8 cellular contexts compared by ENCODE assay signal in the genomic region with DNA sequence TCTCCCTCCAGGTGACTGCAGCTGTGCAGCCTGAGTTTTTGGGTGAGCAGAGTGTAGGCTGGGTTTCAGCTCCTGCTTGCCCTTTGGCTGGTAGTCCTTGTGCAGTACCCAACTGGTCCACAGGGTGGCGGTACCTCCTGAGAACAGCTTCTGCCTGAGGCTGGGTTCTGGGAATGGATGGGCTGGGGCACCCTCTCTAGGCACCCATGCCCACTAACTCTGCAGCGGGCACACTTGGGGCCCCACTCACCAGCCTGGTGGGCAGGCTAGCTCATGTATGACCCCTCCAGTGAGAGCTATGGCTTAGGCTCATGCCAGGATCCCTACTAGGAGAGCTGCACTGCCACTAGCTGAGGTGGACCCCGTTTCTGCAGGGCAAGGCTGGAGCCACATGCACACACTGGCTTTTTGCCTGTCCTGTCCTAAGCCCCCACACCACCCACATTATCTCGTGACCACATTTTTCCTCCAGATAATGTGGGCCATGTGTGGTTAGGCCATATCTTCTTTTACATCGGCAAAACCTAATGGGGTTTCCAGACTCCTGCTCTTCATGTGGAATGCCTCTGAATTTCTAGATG. TPM values are rescaled to one million over a fixed set of nuclear protein-coding genes. Genes with fewer than 3 reads are reported as not detected.
DNase-seq lines count a peak whose midpoint lies in the region; ATAC-seq and TF ChIP-seq lines count a peak whose summit lies in the region.

No MANE protein-coding gene starts in this region.

- intact Hi-C loops in activated naive CD4-positive, alpha-beta T cell treated with anti-CD3 and anti-CD28 coated beads for 36 hours (cut with micrococcal nuclease) = loop anchor here (1.0 kb wide), 1 partner anchor 94 kb away; no protein-coding TSS in a partner anchor
- intact Hi-C loops in cardiac septum (cut with DNase I) = loop anchor here (5.0 kb wide), 2 partner anchors 47 to 342 kb away; a partner anchor contains a TSS

- H3K27me3 Mint-ChIP-seq in activated naive CD4-positive, alpha-beta T cell treated with anti-CD3 and anti-CD28 coated beads for 36 hours (ENCODE audit: low read depth) = no peaks in the 10 kb centered on the region

- peak; percentile 95 for TF ChIP-seq CTCF in BJ (IDR thresholded peaks at IDR 0.05; ENCODE audit: insufficient read depth, low read depth, low read length)

- no peaks in the 10 kb centered on the region for H3K36me3 ChIP-seq in BJ (ENCODE audit: control insufficient read depth, insufficient read depth, low read length)

- CTCF ChIA-PET in BJ (lab: Yijun Ruan, JAX) = interaction anchor here (0.6 to 11.8 kb wide), 48 partner anchors 13 to 395 kb away, joined by 3 to 288 read pairs (median 4); a partner anchor contains a TSS
- CTCF ChIA-PET in activated naive CD4-positive, alpha-beta T cell treated with anti-CD3 and anti-CD28 coated beads for 36 hours (lab: Charles Lee) = interaction anchor here (0.5 to 13.1 kb wide), 63 partner anchors 10 to 809 kb away, joined by 3 to 283 read pairs (median 5); a partner anchor contains a TSS

- no peak overlapping the region for H3K4me3 Mint-ChIP-seq in activated naive CD4-positive, alpha-beta T cell treated with anti-CD3 and anti-CD28 coated beads for 36 hours

- no peaks in the 10 kb centered on the region for H3K27me3 ChIP-seq in BJ (ENCODE audit: control insufficient read depth, insufficient read depth, low read length)

- no peak for DNase-seq in BJ (ENCODE audit: low read depth)
- DNase-seq in LoVo (ENCODE audit: low spot score) = peak; percentile 69
- peak; percentile 96 for DNase-seq in activated naive CD4-positive, alpha-beta T cell treated with anti-CD3 and anti-CD28 coated beads for 36 hours
- DNase-seq in cardiac septum (ENCODE audit: low spot score) = peak; percentile 92
- DNase-seq in retina = peak; percentile 77

- no peaks in the 10 kb centered on the region for H3K36me3 Mint-ChIP-seq in activated naive CD4-positive, alpha-beta T cell treated with anti-CD3 and anti-CD28 coated beads for 36 hours (ENCODE audit: low read depth)

- ATAC-seq in GM19397 (IDR thresholded peaks at IDR 0.05; ENCODE audit: unreplicated experiment) (peak; percentile 52), SK-N-SH treated with all-trans-retinoic acid at 6 μM for 48 hours (peak; percentile 79), HG03565 (IDR thresholded peaks at IDR 0.05; ENCODE audit: unreplicated experiment) (no peak)

- POLR2A ChIA-PET in BJ (lab: Charles Lee) = interaction anchor here (0.5 to 1.4 kb wide), 3 partner anchors 83 to 129 kb away, joined by 4 to 6 read pairs (median 5); a partner anchor contains a TSS

- no peaks in the 10 kb centered on the region for H3K9me3 Mint-ChIP-seq in activated naive CD4-positive, alpha-beta T cell treated with anti-CD3 and anti-CD28 coated beads for 36 hours

- H3K27ac Mint-ChIP-seq in activated naive CD4-positive, alpha-beta T cell treated with anti-CD3 and anti-CD28 coated beads for 36 hours = no peak overlapping the region

- H3K4me1 Mint-ChIP-seq in activated naive CD4-positive, alpha-beta T cell treated with anti-CD3 and anti-CD28 coated beads for 36 hours (ENCODE audit: low read depth) = peaks cover 7% of the 10 kb centered on the region

- H3K4me3 ChIP-seq in BJ (ENCODE audit: low read depth, low read length) = no peak overlapping the region

TF ChIP-seq in SK-N-SH treated with all-trans-retinoic acid at 6 μM for 48 hours, 23 proteins besides CTCF, POLR2A, EP300 and RAD21:
- TF ChIP-seq, protein P1, sequence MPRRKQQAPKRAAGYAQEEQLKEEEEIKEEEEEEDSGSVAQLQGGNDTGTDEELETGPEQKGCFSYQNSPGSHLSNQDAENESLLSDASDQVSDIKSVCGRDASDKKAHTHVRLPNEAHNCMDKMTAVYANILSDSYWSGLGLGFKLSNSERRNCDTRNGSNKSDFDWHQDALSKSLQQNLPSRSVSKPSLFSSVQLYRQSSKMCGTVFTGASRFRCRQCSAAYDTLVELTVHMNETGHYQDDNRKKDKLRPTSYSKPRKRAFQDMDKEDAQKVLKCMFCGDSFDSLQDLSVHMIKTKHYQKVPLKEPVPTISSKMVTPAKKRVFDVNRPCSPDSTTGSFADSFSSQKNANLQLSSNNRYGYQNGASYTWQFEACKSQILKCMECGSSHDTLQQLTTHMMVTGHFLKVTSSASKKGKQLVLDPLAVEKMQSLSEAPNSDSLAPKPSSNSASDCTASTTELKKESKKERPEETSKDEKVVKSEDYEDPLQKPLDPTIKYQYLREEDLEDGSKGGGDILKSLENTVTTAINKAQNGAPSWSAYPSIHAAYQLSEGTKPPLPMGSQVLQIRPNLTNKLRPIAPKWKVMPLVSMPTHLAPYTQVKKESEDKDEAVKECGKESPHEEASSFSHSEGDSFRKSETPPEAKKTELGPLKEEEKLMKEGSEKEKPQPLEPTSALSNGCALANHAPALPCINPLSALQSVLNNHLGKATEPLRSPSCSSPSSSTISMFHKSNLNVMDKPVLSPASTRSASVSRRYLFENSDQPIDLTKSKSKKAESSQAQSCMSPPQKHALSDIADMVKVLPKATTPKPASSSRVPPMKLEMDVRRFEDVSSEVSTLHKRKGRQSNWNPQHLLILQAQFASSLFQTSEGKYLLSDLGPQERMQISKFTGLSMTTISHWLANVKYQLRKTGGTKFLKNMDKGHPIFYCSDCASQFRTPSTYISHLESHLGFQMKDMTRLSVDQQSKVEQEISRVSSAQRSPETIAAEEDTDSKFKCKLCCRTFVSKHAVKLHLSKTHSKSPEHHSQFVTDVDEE (CRISPR knock-in tag; IDR thresholded peaks at IDR 0.05) = peak; percentile 78
- peak; percentile 94 for TF ChIP-seq TCF4 (CRISPR knock-in tag; IDR thresholded peaks at IDR 0.05; ENCODE audit: borderline replicate concordance)
- TF ChIP-seq CSDC2 (CRISPR knock-in tag; IDR thresholded peaks at IDR 0.05) = no peak
- no peak for TF ChIP-seq ZNF70 (CRISPR knock-in tag; IDR thresholded peaks at IDR 0.05)
- TF ChIP-seq, protein P2, sequence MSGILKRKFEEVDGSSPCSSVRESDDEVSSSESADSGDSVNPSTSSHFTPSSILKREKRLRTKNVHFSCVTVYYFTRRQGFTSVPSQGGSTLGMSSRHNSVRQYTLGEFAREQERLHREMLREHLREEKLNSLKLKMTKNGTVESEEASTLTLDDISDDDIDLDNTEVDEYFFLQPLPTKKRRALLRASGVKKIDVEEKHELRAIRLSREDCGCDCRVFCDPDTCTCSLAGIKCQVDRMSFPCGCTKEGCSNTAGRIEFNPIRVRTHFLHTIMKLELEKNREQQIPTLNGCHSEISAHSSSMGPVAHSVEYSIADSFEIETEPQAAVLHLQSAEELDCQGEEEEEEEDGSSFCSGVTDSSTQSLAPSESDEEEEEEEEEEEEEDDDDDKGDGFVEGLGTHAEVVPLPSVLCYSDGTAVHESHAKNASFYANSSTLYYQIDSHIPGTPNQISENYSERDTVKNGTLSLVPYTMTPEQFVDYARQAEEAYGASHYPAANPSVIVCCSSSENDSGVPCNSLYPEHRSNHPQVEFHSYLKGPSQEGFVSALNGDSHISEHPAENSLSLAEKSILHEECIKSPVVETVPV (CRISPR knock-in tag; IDR thresholded peaks at IDR 0.05) = 0 out of 2 replicates have a peak, but pooled peaks have one; percentile 49
TF ChIP-seq in SK-N-SH treated with all-trans-retinoic acid at 6 μM for 48 hours: peak in this region for 3.

RNA-seq across cellular contexts. Expression of a gene that starts 15.5 kb away (rescaled TPM):
- polyA plus RNA-seq in BJ (2011; rRNA removed) = 28.4 and 28.5 TPM in 2 replicates
- 13.6 and 14.1 TPM in 2 replicates for polyA minus RNA-seq in BJ (2011; rRNA and poly(A)+ RNA removed)
- 1 to 10 TPM; 8.8 to 9.9 TPM for total RNA-seq in activated naive CD4-positive, alpha-beta T cell treated with anti-CD3 and anti-CD28 coated beads for 36 hours
- 33.0 TPM for total RNA-seq in cardiac septum

RNA-seq across cellular contexts. Expression of a gene that starts 20.7 kb away (rescaled TPM):
- 43.1 and 86.9 TPM in 2 replicates for polyA plus RNA-seq in BJ (2011; rRNA removed)
- polyA minus RNA-seq in BJ (2011; rRNA and poly(A)+ RNA removed) = 65.6 and 102 TPM in 2 replicates
- total RNA-seq in activated naive CD4-positive, alpha-beta T cell treated with anti-CD3 and anti-CD28 coated beads for 36 hours = 10 to 100 TPM; 41.3 to 56.9 TPM
- 16.7 TPM for total RNA-seq in cardiac septum

RNA-seq across cellular contexts. Expression of a gene that starts 21.0 kb away (rescaled TPM):
- polyA plus RNA-seq in BJ (2011; rRNA removed) = 0.09 and 0.15 TPM in 2 replicates
- polyA minus RNA-seq in BJ (2011; rRNA and poly(A)+ RNA removed) = not detected in 2 replicates
- total RNA-seq in activated naive CD4-positive, alpha-beta T cell treated with anti-CD3 and anti-CD28 coated beads for 36 hours = under 1 TPM; 0.22 to 0.50 TPM
- total RNA-seq in cardiac septum = not detected

RNA-seq across cellular contexts. Expression of a gene that starts 27.5 kb away (rescaled TPM):
- 49.0 and 62.3 TPM in 2 replicates for polyA plus RNA-seq in BJ (2011; rRNA removed)
- 16.3 and 26.2 TPM in 2 replicates for polyA minus RNA-seq in BJ (2011; rRNA and poly(A)+ RNA removed)
- total RNA-seq in activated naive CD4-positive, alpha-beta T cell treated with anti-CD3 and anti-CD28 coated beads for 36 hours = 10 to 100 TPM; 14.2 to 14.3 TPM
- 43.5 TPM for total RNA-seq in cardiac septum

RNA-seq across cellular contexts. Expression of a gene that starts 47.2 kb away (rescaled TPM):
- 0.47 and 1.0 TPM in 2 replicates for polyA plus RNA-seq in BJ (2011; rRNA removed)
- not detected in 2 replicates for polyA minus RNA-seq in BJ (2011; rRNA and poly(A)+ RNA removed)
- not detected for total RNA-seq in activated naive CD4-positive, alpha-beta T cell treated with anti-CD3 and anti-CD28 coated beads for 36 hours
- total RNA-seq in cardiac septum = 44.1 TPM
